Comparison of ENCODE assay signal across 1 cellular context in the genomic region with DNA sequence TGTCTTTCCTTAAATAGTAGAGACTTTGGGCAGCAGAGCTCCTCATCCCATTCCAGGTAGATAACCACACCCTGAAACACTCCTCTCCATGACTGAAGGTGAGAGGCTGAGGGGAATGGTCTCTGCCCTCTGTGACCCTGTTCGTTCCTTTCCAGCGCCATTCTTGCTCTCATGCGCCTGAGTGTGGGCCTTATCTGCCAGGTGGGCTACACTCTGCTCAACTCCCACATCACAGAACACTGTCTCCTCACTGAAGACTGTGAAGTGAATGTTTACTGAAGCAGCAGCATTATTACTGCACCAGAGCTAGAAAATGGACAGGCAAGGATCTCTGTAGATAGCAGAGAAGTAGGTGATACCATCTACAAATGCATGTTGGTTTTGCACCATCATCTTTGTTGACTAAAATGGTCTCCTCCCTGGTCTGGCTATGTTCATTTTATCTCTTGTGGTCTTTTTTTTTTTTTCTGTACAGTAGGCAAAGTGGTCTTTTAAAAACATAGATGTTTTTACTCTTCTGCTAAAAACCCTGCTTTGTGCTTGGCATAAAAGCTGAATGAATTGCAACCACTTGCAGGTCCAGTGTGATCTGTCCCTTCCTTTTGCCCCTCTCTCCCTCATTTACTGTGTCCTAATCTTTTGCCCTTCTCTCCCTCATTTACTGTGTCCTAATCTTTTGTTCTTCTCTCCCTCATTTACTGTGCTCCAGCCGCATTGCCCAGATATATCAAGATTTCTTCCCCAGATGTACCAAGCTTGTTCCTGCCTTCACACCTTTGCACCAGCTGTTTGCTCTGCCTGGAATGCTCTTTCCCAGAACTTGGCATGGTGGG.
TF ChIP-seq lines count a peak whose summit lies in the region.

No MANE protein-coding gene starts in this region.

TF ChIP-seq in SK-N-SH treated with all-trans-retinoic acid at 6 μM for 48 hours, 23 proteins besides CTCF, POLR2A, EP300 and RAD21:
- TF ChIP-seq, protein P1, sequence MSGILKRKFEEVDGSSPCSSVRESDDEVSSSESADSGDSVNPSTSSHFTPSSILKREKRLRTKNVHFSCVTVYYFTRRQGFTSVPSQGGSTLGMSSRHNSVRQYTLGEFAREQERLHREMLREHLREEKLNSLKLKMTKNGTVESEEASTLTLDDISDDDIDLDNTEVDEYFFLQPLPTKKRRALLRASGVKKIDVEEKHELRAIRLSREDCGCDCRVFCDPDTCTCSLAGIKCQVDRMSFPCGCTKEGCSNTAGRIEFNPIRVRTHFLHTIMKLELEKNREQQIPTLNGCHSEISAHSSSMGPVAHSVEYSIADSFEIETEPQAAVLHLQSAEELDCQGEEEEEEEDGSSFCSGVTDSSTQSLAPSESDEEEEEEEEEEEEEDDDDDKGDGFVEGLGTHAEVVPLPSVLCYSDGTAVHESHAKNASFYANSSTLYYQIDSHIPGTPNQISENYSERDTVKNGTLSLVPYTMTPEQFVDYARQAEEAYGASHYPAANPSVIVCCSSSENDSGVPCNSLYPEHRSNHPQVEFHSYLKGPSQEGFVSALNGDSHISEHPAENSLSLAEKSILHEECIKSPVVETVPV (CRISPR knock-in tag; IDR thresholded peaks at IDR 0.05), result no peak
- TF ChIP-seq TCF4 (CRISPR knock-in tag; IDR thresholded peaks at IDR 0.05; ENCODE audit: borderline replicate concordance) (no peak), RARB (CRISPR knock-in tag; IDR thresholded peaks at IDR 0.05) (no peak), BACH2 (CRISPR knock-in tag; IDR thresholded peaks at IDR 0.05; ENCODE audit: borderline replicate concordance) (no peak)
